In the genomic region with DNA sequence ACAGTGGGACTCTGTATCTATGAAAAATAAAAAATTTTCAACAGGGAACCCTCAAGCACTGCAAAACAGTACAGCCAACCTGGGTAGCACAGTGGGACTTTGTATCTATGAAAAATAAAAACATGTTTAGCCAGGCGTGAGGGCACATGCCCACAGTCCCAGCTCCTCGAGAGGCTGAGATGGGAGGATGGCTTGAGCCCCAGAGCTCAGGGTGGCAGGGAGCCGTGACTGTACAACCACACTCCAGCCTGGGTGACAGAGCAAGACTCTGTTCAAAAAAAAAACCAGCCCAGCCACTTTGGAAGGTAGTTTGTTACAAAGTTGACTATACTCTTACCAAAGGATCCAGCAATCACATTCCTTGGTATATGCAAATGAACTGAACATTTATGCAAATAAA, we compare ENCODE assay signal across 16 cellular contexts. TPM values are rescaled to one million over a fixed set of nuclear protein-coding genes. Genes with fewer than 3 reads are reported as not detected.
DNase-seq lines count a peak whose midpoint lies in the region; ATAC-seq, FAIRE-seq and TF ChIP-seq lines count a peak whose summit lies in the region.
"Had no signal": no experiment of that assay in that cellular context is flagged by ENCODE, and none has a peak within 500 bp of the region (broad histone marks: within the 10 kb centered on the region; RNA-seq: fewer than 3 reads in every experiment).

No MANE protein-coding gene starts in this region.

- TF ChIP-seq RAD21 in A549 (conservative IDR thresholded peaks at IDR 0.05 in 1 of 2, IDR thresholded peaks at IDR 0.05 in 1 of 2): no peak

- no peaks in the 10 kb centered on the region for H3K36me3 ChIP-seq in keratinocyte (ENCODE audit: control insufficient read depth in 2 of 2, extremely low read depth in 1 of 2, insufficient read depth in 2 of 2, low read length in 2 of 2)
- H3K36me3 ChIP-seq in spleen: no peaks in the 10 kb centered on the region
- H3K36me3 ChIP-seq: MG63 had no signal

- CTCF ChIA-PET in A549 (lab: Yijun Ruan, JAX): no interaction called here
- CTCF ChIA-PET in activated naive CD4-positive, alpha-beta T cell treated with anti-CD3 and anti-CD28 coated beads for 36 hours (lab: Charles Lee): no interaction called here

- H3K4me2 ChIP-seq in A549: no peak overlapping the region
- H3K4me2 ChIP-seq in keratinocyte (ENCODE audit: control insufficient read depth, extremely low read depth, insufficient read depth, low read depth, low read length): no peak overlapping the region

- H4K20me1 ChIP-seq in keratinocyte (ENCODE audit: control insufficient read depth, extremely low read depth, insufficient read depth, low read length): no peaks in the 10 kb centered on the region

- intact Hi-C loops in spleen (cut with DNase I; ENCODE audit: low total_unique reads): no loop called here
- intact Hi-C loops in activated naive CD4-positive, alpha-beta T cell treated with anti-CD3 and anti-CD28 coated beads for 36 hours (cut with micrococcal nuclease): no loop called here

- POLR2A ChIA-PET in A549 (lab: Yijun Ruan, JAX): no interaction called here

- no peak for ATAC-seq in A549
- ATAC-seq in GM19324 (IDR thresholded peaks at IDR 0.05; ENCODE audit: low FRiP score, unreplicated experiment): no peak
- ATAC-seq: GM12878 had no signal

- H3K9me3 ChIP-seq in A549 (no peaks in the 10 kb centered on the region), keratinocyte (ENCODE audit: control insufficient read depth, low read depth, low read length) (no peaks in the 10 kb centered on the region), spleen (no peaks in the 10 kb centered on the region)
- H3K9me3 ChIP-seq: MG63 had no signal

- peaks cover 8% of the 10 kb centered on the region for H3K9me3 Mint-ChIP-seq in activated naive CD4-positive, alpha-beta T cell treated with anti-CD3 and anti-CD28 coated beads for 36 hours

- H2AFZ ChIP-seq in keratinocyte (ENCODE audit: control insufficient read depth, low read length): no peak overlapping the region

- H3K9me1 ChIP-seq in keratinocyte (ENCODE audit: control insufficient read depth, extremely low read depth, insufficient read depth, low read length): peaks cover 2% of the 10 kb centered on the region

- no peaks in the 10 kb centered on the region for H3K27me3 Mint-ChIP-seq in activated naive CD4-positive, alpha-beta T cell treated with anti-CD3 and anti-CD28 coated beads for 36 hours (ENCODE audit: low read depth)

- WGBS in A549 (ENCODE audit: missing lambda C conversion rate): 98% methylated on average over 3 of the region's 3 CpGs
- WGBS in spleen, 5 donors: 83 to 86% (median 84%) methylated on average over 3 of the region's 3 CpGs

- TF ChIP-seq EP300 in A549 (IDR thresholded peaks at IDR 0.05): no peak

- TF ChIP-seq CTCF in A549 (IDR thresholded peaks at IDR 0.05): no peak
- no peak for TF ChIP-seq CTCF in keratinocyte (optimal IDR thresholded peaks at IDR 0.05 in 1 of 3, IDR thresholded peaks at IDR 0.05 in 1 of 3, conservative IDR thresholded peaks at IDR 0.05 in 1 of 3; ENCODE audit: extremely low read depth in 1 of 3, insufficient read depth in 2 of 3, low read length in 3 of 3)
- no peak for TF ChIP-seq CTCF in spleen (IDR thresholded peaks at IDR 0.05 in 8 of 11, conservative IDR thresholded peaks at IDR 0.05 in 3 of 11)

- H3K4me3 Mint-ChIP-seq in activated naive CD4-positive, alpha-beta T cell treated with anti-CD3 and anti-CD28 coated beads for 36 hours: no peak overlapping the region
- H3K4me3 Mint-ChIP-seq: H9 had no signal

- H3K27ac ChIP-seq in A549 (peak overlapping the region; percentile 97 to 98; a peak in 4 of 6 replicates), keratinocyte (ENCODE audit: control insufficient read depth, insufficient read depth, low read length) (no peak overlapping the region), spleen (peak overlapping the region in 7 of 8 donors; percentile 3 to 91 (median 82))

- no peak overlapping the region for H3K27ac Mint-ChIP-seq in activated naive CD4-positive, alpha-beta T cell treated with anti-CD3 and anti-CD28 coated beads for 36 hours
- H3K27ac Mint-ChIP-seq: H9 had no signal

- H3K4me1 ChIP-seq in A549 (peaks cover 50% of the 10 kb centered on the region), keratinocyte (ENCODE audit: control insufficient read depth, extremely low read depth, insufficient read depth, low read length) (peaks cover 40% of the 10 kb centered on the region), spleen (peaks cover 35 to 58% (median 49%) of the 10 kb centered on the region in 6 donors)

- H3K4me1 Mint-ChIP-seq in activated naive CD4-positive, alpha-beta T cell treated with anti-CD3 and anti-CD28 coated beads for 36 hours (ENCODE audit: low read depth): no peaks in the 10 kb centered on the region

- no peaks in the 10 kb centered on the region for H3K36me3 Mint-ChIP-seq in activated naive CD4-positive, alpha-beta T cell treated with anti-CD3 and anti-CD28 coated beads for 36 hours (ENCODE audit: low read depth)

- dilution Hi-C loops in keratinocyte (cut with MboI; ENCODE audit: extremely low pct_ligation_motif_present, low sequenced_read_pairs): no loop called here

- no peaks in the 10 kb centered on the region for H3K27me3 ChIP-seq in keratinocyte (ENCODE audit: control insufficient read depth, extremely low read depth, insufficient read depth, low read length)
- H3K27me3 ChIP-seq in spleen (replicated peaks in 1 of 7): no peaks in the 10 kb centered on the region
- H3K27me3 ChIP-seq: MG63 had no signal

- H3K9ac ChIP-seq in keratinocyte (ENCODE audit: control insufficient read depth, extremely low read depth, insufficient read depth, low read length): no peak overlapping the region

- no peaks in the 10 kb centered on the region for H3K79me2 ChIP-seq in keratinocyte (ENCODE audit: control insufficient read depth, insufficient read depth, low read length)

- H3K4me3 ChIP-seq in A549 (no peak overlapping the region), keratinocyte (ENCODE audit: control insufficient read depth in 2 of 3, extremely low read depth in 1 of 3, insufficient read depth in 2 of 3, low read depth in 1 of 3, low read length in 3 of 3) (no peak overlapping the region), spleen (no peak overlapping the region)
- H3K4me3 ChIP-seq: GM12878, MG63 had no signal

- FAIRE-seq in A549 (lab: Jason Lieb, UNC) (no peak), keratinocyte (lab: Jason Lieb, UNC) (peak; percentile 9)
- FAIRE-seq: GM12878, GM18507, RCC 7860 had no signal

- TF ChIP-seq POLR2A in A549 (IDR thresholded peaks at IDR 0.05; ENCODE audit: low read length): no peak
- TF ChIP-seq POLR2A in spleen (IDR thresholded peaks at IDR 0.05): no peak

- no peak for DNase-seq in A549 (ENCODE audit: low read depth in 1 of 2, low spot score in 1 of 2)
- DNase-seq in DMS79 (lab: John Stamatoyannopoulos, UW): peak; percentile 47
- DNase-seq in keratinocyte (ENCODE audit: low read depth, low spot score): no peak
- DNase-seq in spleen: peak; percentile 31
- DNase-seq in activated naive CD4-positive, alpha-beta T cell treated with anti-CD3 and anti-CD28 coated beads for 36 hours: no peak
- DNase-seq in NCI-H1105 treated with DMSO at 0.1 percent for 48 hours (lab: John Stamatoyannopoulos, UW): no peak
- DNase-seq: H9, MG63, NCI-H1105, NCI-H187, NCI-H446 treated with DMSO at 0.1 percent for 48 hours, SHP77 treated with DMSO at 0.1 percent for 48 hours had no signal

TF ChIP-seq in A549, 52 proteins besides CTCF, POLR2A, EP300 and RAD21 (continues in another document):
- no peak for TF ChIP-seq RFX5 (IDR thresholded peaks at IDR 0.05)
- no peak for TF ChIP-seq EHMT2 (IDR thresholded peaks at IDR 0.05; ENCODE audit: low read depth)
- TF ChIP-seq MYC (IDR thresholded peaks at IDR 0.05; ENCODE audit: borderline replicate concordance, low read length): no peak
- TF ChIP-seq EHF (CRISPR knock-in tag; IDR thresholded peaks at IDR 0.05): no peak
- no peak for TF ChIP-seq CBX2 (IDR thresholded peaks at IDR 0.05; ENCODE audit: borderline replicate concordance, low read depth)
- TF ChIP-seq HOXA7 (CRISPR knock-in tag; IDR thresholded peaks at IDR 0.05): no peak
- TF ChIP-seq SREBF2 (IDR thresholded peaks at IDR 0.05): no peak
- TF ChIP-seq ZNF302 (CRISPR knock-in tag; IDR thresholded peaks at IDR 0.05): no peak

RNA-seq across cellular contexts. Expression of gene RPH3AL, which starts 5.3 kb away (rescaled TPM):
- polyA plus RNA-seq in A549 (2011; rRNA removed) (29.6 and 31.1 TPM in 2 replicates), A549 (2017; fragmentation: RNase III; extraction: RNeasy Plus Mini Kit Qiagen cat#74134 plus additional on column Dnase treatment) (20.0 to 27.4 TPM (median 23.3 TPM) in 3 replicates), keratinocyte (0.31 to 1.2 TPM (median 0.94 TPM) in 3 replicates), spleen (10 to 100 TPM in 1 of 3 donors, 1 to 10 TPM in 2; 4.8 to 27.1 (median 7.4) TPM)
- polyA plus RNA-seq in A549 (2012; cell fraction: cytosol; rRNA removed): 18.3 and 24.8 TPM in 2 replicates
- polyA plus RNA-seq in A549 (2012; cell fraction: nucleus; rRNA removed): 36.1 and 36.4 TPM in 2 replicates
- polyA minus RNA-seq in A549 (2011; rRNA and poly(A)+ RNA removed): 71.4 and 90.3 TPM in 2 replicates
- polyA plus RNA-seq in keratinocyte (2011; ENCODE audit: low read depth): not detected
- polyA plus RNA-seq in keratinocyte (2011; cell fraction: cytosol; rRNA removed): 0.22 and 0.70 TPM in 2 replicates
- 0.69 and 0.77 TPM in 2 replicates for polyA plus RNA-seq in keratinocyte (2011; cell fraction: nucleus; rRNA removed)
- polyA plus RNA-seq in keratinocyte (2012; ENCODE audit: low replicate concordance): 0.24 and 0.64 TPM in 2 replicates
- 0.38 to 0.63 TPM in 2 of 3 replicates, not detected in the other for polyA minus RNA-seq in keratinocyte
- not detected for polyA minus RNA-seq in keratinocyte (2011; cell fraction: cytosol; rRNA and poly(A)+ RNA removed)
- 0.84 and 1.4 TPM in 2 replicates for polyA minus RNA-seq in keratinocyte (2011; cell fraction: nucleus; rRNA and poly(A)+ RNA removed)
- total RNA-seq in spleen: 100 to 1,000 TPM in 1 of 7 donors, 10 to 100 TPM in 6; 44.2 to 182 (median 58.6) TPM
- total RNA-seq in activated naive CD4-positive, alpha-beta T cell treated with anti-CD3 and anti-CD28 coated beads for 36 hours: 1 to 10 TPM; 1.6 to 2.2 TPM

Comparison
In these comparisons a context has a peak if more than half of its experiments do, and no peak if none do; other contexts are left out.
1. DNase-seq: peak in DMS79 (single experiment) and spleen (single experiment); none in A549 (0 of 2), keratinocyte (single experiment), activated naive CD4-positive, alpha-beta T cell treated with anti-CD3 and anti-CD28 coated beads for 36 hours (single experiment) and NCI-H1105 treated with DMSO at 0.1 percent for 48 hours (single experiment).